ENCODE assay signal across 9 cellular contexts in genomic region chr6:22036267-22036666, GRCh38.
DNase-seq lines count a peak whose midpoint lies in the region; ATAC-seq and TF ChIP-seq lines count a peak whose summit lies in the region.
"Had no signal": no experiment of that assay in that cellular context is flagged by ENCODE, and none has a peak within 500 bp of the region (broad histone marks: within the 10 kb centered on the region; RNA-seq: fewer than 3 reads in every experiment).

No MANE protein-coding gene starts in this region.

- peaks cover 23% of the 10 kb centered on the region for H3K36me3 Mint-ChIP-seq in endothelial cell (ENCODE audit: low read depth, unreplicated experiment)
- H3K36me3 Mint-ChIP-seq in T-helper 2 cell treated with Interferon-gamma antibody and Interleukin-4, amounts not matched to agents 5 μg/mL and 100 μg/mL, for 36 hours (ENCODE audit: low read depth) = peaks cover 1% of the 10 kb centered on the region

- H3K79me2 ChIP-seq in PC-3 (ENCODE audit: low read length) = no peaks in the 10 kb centered on the region

- CTCF ChIA-PET in PC-3 (lab: Charles Lee) = no interaction called here

- no peak overlapping the region for H3K27ac ChIP-seq in PC-3 (ENCODE audit: low read length)
- H3K27ac ChIP-seq in left lung = peak overlapping the region in 1 of 2 donors; percentile 1

- no peaks in the 10 kb centered on the region for H3F3A ChIP-seq in PC-3 (ENCODE audit: low read length, unreplicated experiment)

- H3K4me2 ChIP-seq in PC-3 (ENCODE audit: low read length) = peak overlapping the region; percentile 19; the same call in 1 of the 2 replicates

- no peak overlapping the region for H3K4me3 Mint-ChIP-seq in endothelial cell (ENCODE audit: unreplicated experiment)
- no peak overlapping the region for H3K4me3 Mint-ChIP-seq in T-helper 2 cell treated with Interferon-gamma antibody and Interleukin-4, amounts not matched to agents 5 μg/mL and 100 μg/mL, for 36 hours
- H3K4me3 Mint-ChIP-seq: T-helper 1 cell treated with Interleukin-12 subunit alpha and Interleukin-12 subunit beta and Interleukin-4 antibody, amounts not matched to agents 30 μg/mL and 1 μg/mL, for 36 hours had no signal

- no peaks in the 10 kb centered on the region for H3K9me3 Mint-ChIP-seq in endothelial cell (ENCODE audit: unreplicated experiment)
- peaks cover 12% of the 10 kb centered on the region for H3K9me3 Mint-ChIP-seq in T-helper 2 cell treated with Interferon-gamma antibody and Interleukin-4, amounts not matched to agents 5 μg/mL and 100 μg/mL, for 36 hours

- ATAC-seq in HG02852 (IDR thresholded peaks at IDR 0.05; ENCODE audit: unreplicated experiment) (peak; percentile 82), PC-3 (peak; percentile 84), left lung (peak; percentile 88), HG03139 (IDR thresholded peaks at IDR 0.05; ENCODE audit: unreplicated experiment) (no peak)

- no peaks in the 10 kb centered on the region for H3K9me2 ChIP-seq in PC-3 (replicated peaks; ENCODE audit: low read length)

- no peak overlapping the region for H3K9ac ChIP-seq in PC-3 (ENCODE audit: low read length)

- H3K27ac Mint-ChIP-seq in endothelial cell (ENCODE audit: unreplicated experiment) = no peak overlapping the region
- H3K27ac Mint-ChIP-seq in T-helper 2 cell treated with Interferon-gamma antibody and Interleukin-4, amounts not matched to agents 5 μg/mL and 100 μg/mL, for 36 hours = no peak overlapping the region
- H3K27ac Mint-ChIP-seq: T-helper 1 cell treated with Interleukin-12 subunit alpha and Interleukin-12 subunit beta and Interleukin-4 antibody, amounts not matched to agents 30 μg/mL and 1 μg/mL, for 36 hours had no signal

- BruUV-seq in PC-3 (replicated peaks; lab: Mats Ljungman, UMichigan) = no TSS peak

- DNase-seq in GM06990 (ENCODE audit: extremely low read depth, insufficient read length) = peak; percentile 51
- DNase-seq in PC-3 = peak; percentile 72
- peak in 1 of 2 donors; percentile 47 for DNase-seq in left lung
- DNase-seq in cerebellar cortex (ENCODE audit: low spot score) = no peak
- no peak for DNase-seq in endothelial cell (ENCODE audit: low spot score)
- no peak for DNase-seq in T-helper 2 cell treated with Interferon-gamma antibody and Interleukin-4, amounts not matched to agents 5 μg/mL and 100 μg/mL, for 36 hours (ENCODE audit: low spot score)

- no peaks in the 10 kb centered on the region for H4K20me1 ChIP-seq in PC-3 (ENCODE audit: low read length)

- intact Hi-C loops in PC-3 (cut with micrococcal nuclease) = no loop called here
- intact Hi-C loops in left lung (cut with DNase I) = no loop called here

- H2AFZ ChIP-seq in PC-3 (ENCODE audit: low read length) = 0 out of 2 replicates have a peak overlapping the region, but pooled peaks have one; percentile 6

- H3K36me3 ChIP-seq in GM06990 (ENCODE audit: control insufficient read depth, insufficient read depth, low read length) (no peaks in the 10 kb centered on the region), PC-3 (ENCODE audit: low read depth, low read length) (no peaks in the 10 kb centered on the region), left lung (no peaks in the 10 kb centered on the region)

- H3K4me1 ChIP-seq in PC-3 (ENCODE audit: insufficient read depth, low read length) = peaks cover 10% of the 10 kb centered on the region
- H3K4me1 ChIP-seq in left lung = no peaks in the 10 kb centered on the region

- POLR2A ChIA-PET in PC-3 (lab: Charles Lee; ENCODE audit: unreplicated experiment) = no interaction called here

- TF ChIP-seq CTCF in GM06990 (IDR thresholded peaks at IDR 0.05; ENCODE audit: insufficient read depth, low read length, poor library complexity, severe bottlenecking) (no peak), PC-3 (conservative IDR thresholded peaks at IDR 0.05; ENCODE audit: low read depth, low read length) (no peak), left lung (IDR thresholded peaks at IDR 0.05) (no peak), endothelial cell (IDR thresholded peaks at IDR 0.05; ENCODE audit: unreplicated experiment) (no peak)

- no peaks in the 10 kb centered on the region for H3K9me3 ChIP-seq in PC-3 (ENCODE audit: low read length)
- H3K9me3 ChIP-seq in left lung = peaks cover 0 to 18% of the 10 kb centered on the region in 2 donors

- H3K27me3 ChIP-seq in GM06990 (replicated peaks; ENCODE audit: control insufficient read depth, insufficient read depth, low read length) = no peaks in the 10 kb centered on the region
- no peaks in the 10 kb centered on the region for H3K27me3 ChIP-seq in PC-3 (ENCODE audit: low read length)
- H3K27me3 ChIP-seq in left lung = no peaks in the 10 kb centered on the region

- H3K4me3 ChIP-seq in GM06990 (replicated peaks; ENCODE audit: low read depth, low read length) = no peak overlapping the region
- H3K4me3 ChIP-seq in PC-3 (ENCODE audit: low read length) = no peak overlapping the region
- H3K4me3 ChIP-seq in left lung = no peak overlapping the region

- peaks cover 1% of the 10 kb centered on the region for H3K27me3 Mint-ChIP-seq in endothelial cell (ENCODE audit: unreplicated experiment)
- H3K27me3 Mint-ChIP-seq in T-helper 2 cell treated with Interferon-gamma antibody and Interleukin-4, amounts not matched to agents 5 μg/mL and 100 μg/mL, for 36 hours (ENCODE audit: low read depth) = peaks cover 7% of the 10 kb centered on the region

- peaks cover 4% of the 10 kb centered on the region for H3K4me1 Mint-ChIP-seq in endothelial cell (ENCODE audit: unreplicated experiment)
- H3K4me1 Mint-ChIP-seq in T-helper 2 cell treated with Interferon-gamma antibody and Interleukin-4, amounts not matched to agents 5 μg/mL and 100 μg/mL, for 36 hours (ENCODE audit: low read depth) = no peaks in the 10 kb centered on the region

Comparison
In these comparisons a context has a peak if more than half of its experiments do, and no peak if none do; other contexts are left out.
1. DNase-seq: peak in GM06990 (single experiment) and PC-3 (single experiment); none in cerebellar cortex (single experiment), endothelial cell (single experiment) and T-helper 2 cell treated with Interferon-gamma antibody and Interleukin-4, amounts not matched to agents 5 μg/mL and 100 μg/mL, for 36 hours (single experiment).